Comparison of ENCODE assay signal across 1 cellular context in genomic region chr13:111047326-111047725, GRCh38.
TF ChIP-seq lines count a peak whose summit lies in the region.

No MANE protein-coding gene starts in this region.

TF ChIP-seq in GM12878, 131 proteins besides CTCF, POLR2A, EP300 and RAD21 (continued from another document):
- TF ChIP-seq ZBTB40 (IDR thresholded peaks at IDR 0.05; ENCODE audit: borderline replicate concordance), result no peak
